In the genomic region with DNA sequence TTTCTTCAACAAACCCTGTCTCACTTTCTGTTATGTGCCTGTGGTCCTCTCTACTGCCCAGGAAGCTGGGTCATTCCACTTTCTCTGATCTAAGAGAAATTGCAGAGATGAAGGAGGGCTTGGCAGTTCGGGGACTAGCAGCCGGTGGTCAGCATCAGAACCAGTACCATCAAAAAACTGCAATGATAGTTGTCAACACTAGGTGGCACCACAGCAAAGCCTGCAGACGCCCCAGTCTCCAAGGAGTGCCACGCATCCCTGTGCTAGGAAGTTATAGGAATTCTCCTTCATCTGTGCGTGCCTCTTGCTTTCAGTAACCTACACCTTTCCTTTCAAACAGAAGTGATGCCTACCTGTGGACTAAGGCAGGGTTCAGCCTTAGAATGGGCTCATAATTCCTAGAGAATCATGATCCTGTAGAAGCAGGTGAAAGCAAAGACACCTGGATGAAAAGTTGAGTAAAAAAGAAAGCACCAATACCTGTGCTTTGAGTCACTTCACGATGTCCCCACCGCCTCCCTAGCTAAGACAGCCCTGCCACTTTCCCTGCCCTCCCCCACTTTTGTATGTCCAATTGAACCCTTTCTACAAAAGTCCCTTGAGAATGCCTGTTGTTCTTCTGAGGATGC, we compare ENCODE assay signal across 8 cellular contexts.
A peak's percentile ranks its signal among the peaks of the same experiment; 100 is the strongest.
DNase-seq lines count a peak whose midpoint lies in the region; ATAC-seq, FAIRE-seq and TF ChIP-seq lines count a peak whose summit lies in the region.

No MANE protein-coding gene starts in this region.

- TF ChIP-seq POLR2A in H1 (IDR thresholded peaks at IDR 0.05; ENCODE audit: control extremely low read depth in 1 of 2, low read depth in 2 of 2, low read length in 2 of 2) (no peak), transverse colon (IDR thresholded peaks at IDR 0.05) (no peak)

- no peak overlapping the region for H3K23ac ChIP-seq in H1 (ENCODE audit: insufficient read length)

- H3K4me3 ChIP-seq in H1 (ENCODE audit: extremely low read depth in 1 of 4, insufficient read depth in 2 of 4, low read depth in 3 of 4, low read length in 4 of 4): no peak overlapping the region
- H3K4me3 ChIP-seq in lung: no peak overlapping the region
- H3K4me3 ChIP-seq in transverse colon: no peak overlapping the region

- no peak overlapping the region for H2BK12ac ChIP-seq in H1 (ENCODE audit: low read depth, low read length)

- no peaks in the 10 kb centered on the region for H3K79me1 ChIP-seq in H1 (ENCODE audit: low read depth, low read length)

- no peak overlapping the region for H3K56ac ChIP-seq in H1 (replicated peaks; ENCODE audit: insufficient read length, low read depth, low read length)

- ATAC-seq in HG03159 (IDR thresholded peaks at IDR 0.05; ENCODE audit: unreplicated experiment) (peak; percentile 60), lung (ENCODE audit: insufficient read depth, low FRiP score) (peak; percentile 52)

- H3K79me2 ChIP-seq in H1 (ENCODE audit: control insufficient read depth in 1 of 2, insufficient read depth in 2 of 2, low read length in 2 of 2): no peaks in the 10 kb centered on the region

- H3K27me3 ChIP-seq in H1 (replicated peaks in 1 of 4; ENCODE audit: control insufficient read depth in 3 of 4, extremely low read depth in 1 of 4, insufficient read depth in 3 of 4, low read length in 3 of 4) (no peaks in the 10 kb centered on the region), lung (ENCODE audit: control insufficient read depth, insufficient read depth) (no peaks in the 10 kb centered on the region), transverse colon (no peaks in the 10 kb centered on the region)

- in situ Hi-C loops in transverse colon (cut with MboI; ENCODE audit: low pct_ligation_motif_present in 1 of 4, low pct_unique_long_range_greater_than_20kb in 1 of 4, low sequenced_read_pairs in 3 of 4): loop anchor here (25.0 kb wide), 4 partner anchors 529 to 1104 kb away; a partner anchor contains a TSS

- peak; percentile 71 to 74 for TF ChIP-seq RAD21 in H1 (IDR thresholded peaks at IDR 0.05 in 1 of 2, conservative IDR thresholded peaks at IDR 0.05 in 1 of 2; ENCODE audit: low read depth in 2 of 2, low read length in 2 of 2)

- H3K23me2 ChIP-seq in H1 (ENCODE audit: low read depth, low read length): no peaks in the 10 kb centered on the region; the same call in 1 of the 2 replicates

- H3K9me3 ChIP-seq in H1 (ENCODE audit: insufficient read depth in 2 of 2, low read depth in 1 of 2, low read length in 1 of 2): no peaks in the 10 kb centered on the region
- H3K9me3 ChIP-seq in lung (ENCODE audit: control insufficient read depth in 2 of 2, insufficient read depth in 1 of 2, low read length in 1 of 2): no peaks in the 10 kb centered on the region
- H3K9me3 ChIP-seq in transverse colon: no peaks in the 10 kb centered on the region

- no peak overlapping the region for H2BK120ac ChIP-seq in H1 (replicated peaks; ENCODE audit: low read depth, low read length)

- H3K18ac ChIP-seq in H1 (ENCODE audit: extremely low read depth, low read length): no peak overlapping the region

- no peak overlapping the region for H4K91ac ChIP-seq in H1 (replicated peaks; ENCODE audit: insufficient read length, low read length)

- TF ChIP-seq CTCF in H1 (IDR thresholded peaks at IDR 0.05; ENCODE audit: control extremely low read depth in 1 of 3, insufficient read depth in 1 of 3, low read depth in 1 of 3, low read length in 3 of 3) (peak; percentile 75 to 88 (median 77)), lung (IDR thresholded peaks at IDR 0.05; ENCODE audit: control extremely low read depth, extremely low read depth) (peak; percentile 31), transverse colon (IDR thresholded peaks at IDR 0.05) (peak; percentile 26 to 83 (median 64))

- CTCF ChIA-PET in H1 (lab: Charles Lee; ENCODE audit: partially characterized antibody): interaction anchor here (0.6 to 1.9 kb wide), 8 partner anchors 15 to 776 kb away, joined by 3 to 17 read pairs (median 3); no protein-coding TSS in a partner anchor

- no peak overlapping the region for H3K27ac ChIP-seq in H1 (ENCODE audit: low read depth, low read length)
- H3K27ac ChIP-seq in lung (ENCODE audit: low read depth in 1 of 2, low read length in 1 of 2): no peak overlapping the region
- H3K27ac ChIP-seq in transverse colon: no peak overlapping the region

- H2AK5ac ChIP-seq in H1 (ENCODE audit: low read depth, low read length): no peak overlapping the region

- H3K14ac ChIP-seq in H1 (ENCODE audit: insufficient read length): no peak overlapping the region

- 44% methylated on average over 7 of the region's 7 CpGs; no CpG with 5 or more reads in 1 of the 2 experiments for WGBS in H1 (ENCODE audit: extremely low coverage in 1 of 2, insufficient coverage in 1 of 2, insufficient read length in 1 of 2, insufficient replicate concordance in 2 of 2, low coverage in 1 of 2, low lambda C conversion rate in 2 of 2, missing lambda C conversion rate in 1 of 2), 2 experiments
- WGBS in lung, 2 donors: 21 to 36% methylated on average over 7 of the region's 7 CpGs
- 13 to 20% methylated on average over 3 to 7 of the region's 7 CpGs for WGBS in transverse colon (ENCODE audit: low coverage in 1 of 2), 2 donors

- peak overlapping the region; percentile 99 for H2AFZ ChIP-seq in H1 (ENCODE audit: low read length)

- no peak overlapping the region for H4K5ac ChIP-seq in H1 (ENCODE audit: insufficient read length, low read depth, low read length)

- intact Hi-C loops in transverse colon (cut with DNase I; ENCODE audit: low total_unique reads): loop anchor here (10.0 kb wide), 1 partner anchor 831 kb away; no protein-coding TSS in a partner anchor

- H4K8ac ChIP-seq in H1 (ENCODE audit: extremely low read depth, insufficient read depth, low read length): no peak overlapping the region

- H3K4me1 ChIP-seq in H1 (replicated peaks in 1 of 4; ENCODE audit: control insufficient read depth in 3 of 4, insufficient read depth in 4 of 4, low read length in 3 of 4) (peaks cover 0 to under 1% (median 0%) of the 10 kb centered on the region in 4 experiments; a peak in 4 of 7 replicates), lung (ENCODE audit: control insufficient read depth in 2 of 2, insufficient read depth in 2 of 2, low read length in 2 of 2) (no peaks in the 10 kb centered on the region), transverse colon (no peaks in the 10 kb centered on the region)

- H3K4ac ChIP-seq in H1 (replicated peaks; ENCODE audit: insufficient read length, low read depth, low read length): no peak overlapping the region

- DNase-seq in NCI-H2081 (lab: John Stamatoyannopoulos, UW): peak; percentile 47 to 50
- no peak for DNase-seq in NCI-H2081 treated with DMSO at 0.1 percent for 48 hours (lab: John Stamatoyannopoulos, UW)
- DNase-seq in RPMI8226: peak; percentile 32
- peak in 1 of 2 experiments; percentile 79 for DNase-seq in H1 (ENCODE audit: low read depth in 1 of 2, low spot score in 2 of 2)
- no peak for DNase-seq in lung (ENCODE audit: low spot score)
- DNase-seq in transverse colon: peak; percentile 35
- no peak for DNase-seq in DMS153 treated with DMSO at 0.1 percent for 48 hours (lab: John Stamatoyannopoulos, UW; ENCODE audit: unreplicated experiment)

- H2BK5ac ChIP-seq in H1 (ENCODE audit: low read depth, low read length): no peak overlapping the region

- peak; percentile 95 for FAIRE-seq in H1 (lab: Jason Lieb, UNC)

- H3K4me2 ChIP-seq in H1 (ENCODE audit: insufficient read depth in 1 of 2, low read depth in 2 of 2, low read length in 2 of 2): peak overlapping the region; percentile 14 to 22; a peak in 2 of 4 replicates

- POLR2A ChIA-PET in H1 (lab: Charles Lee; ENCODE audit: partially characterized antibody): no interaction called here

- no peak overlapping the region for H2BK20ac ChIP-seq in H1 (ENCODE audit: low read length)

- H3K36me3 ChIP-seq in H1 (ENCODE audit: control insufficient read depth in 2 of 4, insufficient read depth in 4 of 4, low read length in 3 of 4) (no peaks in the 10 kb centered on the region), lung (ENCODE audit: control insufficient read depth in 2 of 2, insufficient read depth in 2 of 2, low read length in 2 of 2) (no peaks in the 10 kb centered on the region), transverse colon (no peaks in the 10 kb centered on the region)

- TF ChIP-seq EP300 in H1 (IDR thresholded peaks at IDR 0.05; ENCODE audit: borderline replicate concordance in 1 of 2, low read depth in 2 of 2, low read length in 2 of 2): no peak
- no peak for TF ChIP-seq EP300 in transverse colon (IDR thresholded peaks at IDR 0.05; ENCODE audit: low read depth)

- no peak overlapping the region for H2BK15ac ChIP-seq in H1 (ENCODE audit: low read length)

- no peak overlapping the region for H3K9ac ChIP-seq in H1 (replicated peaks in 1 of 4; ENCODE audit: extremely low read depth in 1 of 4, low read depth in 3 of 4, low read length in 3 of 4)

- H4K20me1 ChIP-seq in H1 (replicated peaks in 1 of 2; ENCODE audit: control insufficient read depth in 1 of 2, insufficient read depth in 2 of 2, low read length in 2 of 2): no peaks in the 10 kb centered on the region

TF ChIP-seq in H1, 55 proteins besides CTCF, POLR2A, EP300 and RAD21:
- TF ChIP-seq, protein P1, sequence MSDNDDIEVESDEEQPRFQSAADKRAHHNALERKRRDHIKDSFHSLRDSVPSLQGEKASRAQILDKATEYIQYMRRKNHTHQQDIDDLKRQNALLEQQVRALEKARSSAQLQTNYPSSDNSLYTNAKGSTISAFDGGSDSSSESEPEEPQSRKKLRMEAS (IDR thresholded peaks at IDR 0.05): no peak
- TF ChIP-seq EZH2 (IDR thresholded peaks at IDR 0.05; ENCODE audit: low read depth, low read length, severe bottlenecking): no peak
- no peak for TF ChIP-seq CTBP2 (IDR thresholded peaks at IDR 0.05; ENCODE audit: borderline replicate concordance, insufficient read depth, insufficient read length, low read length)
- TF ChIP-seq TEAD4 (IDR thresholded peaks at IDR 0.05; ENCODE audit: low read depth, low read length): no peak
- no peak for TF ChIP-seq KDM4A (IDR thresholded peaks at IDR 0.05; ENCODE audit: low read depth, low read length, severe bottlenecking)
- TF ChIP-seq FOSL1 (IDR thresholded peaks at IDR 0.05; ENCODE audit: insufficient read depth, low read depth, low read length): no peak
- no peak for TF ChIP-seq TAF7 (optimal IDR thresholded peaks at IDR 0.05; ENCODE audit: borderline replicate concordance, low read depth, low read length)
- no peak for TF ChIP-seq BCL11A (IDR thresholded peaks at IDR 0.05; ENCODE audit: low read depth in 2 of 2, low read length in 2 of 2)
- TF ChIP-seq GABPA (IDR thresholded peaks at IDR 0.05; ENCODE audit: borderline replicate concordance, insufficient read depth, low read length): no peak
- TF ChIP-seq CHD2 (IDR thresholded peaks at IDR 0.05; ENCODE audit: low read length): no peak
- no peak for TF ChIP-seq RFX5 (IDR thresholded peaks at IDR 0.05; ENCODE audit: borderline replicate concordance, low read depth, low read length)

Comparison
In these comparisons a context has a peak if more than half of its experiments do, and no peak if none do; other contexts are left out.
1. DNase-seq: peak in NCI-H2081 (2 of 2), RPMI8226 (single experiment) and transverse colon (single experiment); none in NCI-H2081 treated with DMSO at 0.1 percent for 48 hours (single experiment), lung (single experiment) and DMS153 treated with DMSO at 0.1 percent for 48 hours (single experiment).
2. Peak in every context shown above with its lines, with median percentiles within 50 percentile points of each other: CTCF ChIP-seq.